8 cellular contexts compared by ENCODE assay signal in genomic region chr17:50866950-50867855, GRCh38. TPM values are rescaled to one million over a fixed set of nuclear protein-coding genes. Genes with fewer than 3 reads are reported as not detected.
DNase-seq lines count a peak whose midpoint lies in the region; ATAC-seq and TF ChIP-seq lines count a peak whose summit lies in the region.

No MANE protein-coding gene starts in this region.

- H3K27ac ChIP-seq in hepatocyte (peak overlapping the region; percentile 99), rectal smooth muscle tissue (ENCODE audit: low read depth, low read length) (peak overlapping the region; percentile 98), aorta (ENCODE audit: low read depth in 1 of 2, low read length in 2 of 2) (peak overlapping the region; percentile 94 to 98)

- peak overlapping the region; percentile 96 for H3K9ac ChIP-seq in rectal smooth muscle tissue (ENCODE audit: low read length)

- no peak for TF ChIP-seq CTCF in hepatocyte (IDR thresholded peaks at IDR 0.05; ENCODE audit: poor library complexity)

- intact Hi-C loops in aorta (cut with DNase I): loop anchor here in 1 of 2 donors (1.0 to 5.0 kb wide), 3 partner anchors 35 to 84 kb away; no protein-coding TSS in a partner anchor

- peaks cover 55% of the 10 kb centered on the region for H3K79me2 ChIP-seq in hepatocyte

- H2AFZ ChIP-seq in hepatocyte: peak overlapping the region; percentile 5

- H3K9me3 ChIP-seq in hepatocyte (ENCODE audit: low read depth) (no peaks in the 10 kb centered on the region), aorta (ENCODE audit: control insufficient read depth, low read length) (no peaks in the 10 kb centered on the region)

- H3K4me1 ChIP-seq in hepatocyte (ENCODE audit: insufficient read depth): peaks cover 23% of the 10 kb centered on the region
- peaks cover 11% of the 10 kb centered on the region for H3K4me1 ChIP-seq in rectal smooth muscle tissue (ENCODE audit: control insufficient read depth, insufficient read depth, low read length)
- no peaks in the 10 kb centered on the region for H3K4me1 ChIP-seq in aorta (ENCODE audit: control insufficient read depth in 1 of 2, insufficient read depth in 2 of 2, low read length in 2 of 2)

- peak; percentile 26 for ATAC-seq in GM18505 (IDR thresholded peaks at IDR 0.05; ENCODE audit: unreplicated experiment)
- peak; percentile 32 for ATAC-seq in HG03025 (IDR thresholded peaks at IDR 0.05; ENCODE audit: low FRiP score, unreplicated experiment)
- ATAC-seq in aorta (ENCODE audit: low FRiP score): peak; percentile 88

- H3K27me3 ChIP-seq in hepatocyte (no peaks in the 10 kb centered on the region), rectal smooth muscle tissue (ENCODE audit: control insufficient read depth, insufficient read depth, low read length) (no peaks in the 10 kb centered on the region), aorta (ENCODE audit: control insufficient read depth in 1 of 2, insufficient read depth in 2 of 2, low read length in 1 of 2) (peaks cover 0 to 2% of the 10 kb centered on the region in 2 donors)

- peak overlapping the region; percentile 50 for H3K4me3 ChIP-seq in hepatocyte
- peak overlapping the region; percentile 82 for H3K4me3 ChIP-seq in rectal smooth muscle tissue (ENCODE audit: low read length)
- H3K4me3 ChIP-seq in aorta (ENCODE audit: low read length in 2 of 2): peak overlapping the region; percentile 40 to 47

- DNase-seq in NCI-H2081 (lab: John Stamatoyannopoulos, UW): peak; percentile 98 to 99
- peak; percentile 85 for DNase-seq in T1000 (lab: John Stamatoyannopoulos, UW)
- peak; percentile 97 for DNase-seq in astrocyte of the hippocampus (ENCODE audit: low read depth, low spot score)
- DNase-seq in hepatocyte (ENCODE audit: low spot score): peak; percentile 97
- DNase-seq in aorta: peak; percentile 97

- H3K36me3 ChIP-seq in hepatocyte (replicated peaks; ENCODE audit: insufficient read depth, low read depth) (peaks cover 3% of the 10 kb centered on the region), rectal smooth muscle tissue (ENCODE audit: control insufficient read depth, insufficient read depth, low read length) (peaks cover 5% of the 10 kb centered on the region), aorta (ENCODE audit: control insufficient read depth in 1 of 2, insufficient read depth in 2 of 2, low read length in 1 of 2) (peaks cover 0 to 2% of the 10 kb centered on the region in 2 donors)

- H4K20me1 ChIP-seq in hepatocyte (ENCODE audit: insufficient read depth, poor library complexity, severe bottlenecking): peaks cover 30% of the 10 kb centered on the region

- under 1% methylated on average over 51 of the region's 55 CpGs for WGBS in hepatocyte (ENCODE audit: low lambda C conversion rate, missing lambda C conversion rate)
- whole genome bisulfite sequencing in aorta, 2 donors: 0% methylated on average over 55 of the region's 55 CpGs

- H3K9me2 ChIP-seq in hepatocyte (replicated peaks; ENCODE audit: insufficient read depth): no peaks in the 10 kb centered on the region

- H3K4me2 ChIP-seq in hepatocyte: peak overlapping the region; percentile 85

- TF ChIP-seq POLR2A in GM18505 (IDR thresholded peaks at IDR 0.05; ENCODE audit: borderline replicate concordance, extremely low read depth, insufficient read depth, insufficient read length): peak; percentile 66

RNA-seq across cellular contexts. Expression of gene TOB1, which starts 1.0 kb away (rescaled TPM):
- 52.1 and 53.6 TPM in 2 replicates for total RNA-seq in hepatocyte
- 41.1 and 43.2 TPM in 2 replicates for polyA plus RNA-seq in hepatocyte
- 10 to 100 TPM; 42.0 to 55.2 TPM for total RNA-seq in aorta
- polyA plus RNA-seq in aorta: 10 to 100 TPM; 24.0 to 39.8 TPM

RNA-seq across cellular contexts. Expression of gene WFIKKN2, which starts 31.8 kb away (rescaled TPM):
- total RNA-seq in hepatocyte (0.36 and 0.50 TPM in 2 replicates), aorta (under 1 TPM in 1 of 2 donors, not detected in 1; 0.48 TPM)
- polyA plus RNA-seq in hepatocyte (0.68 TPM in 1 of 2 replicates, not detected in the other), aorta (not detected)

Comparison
In these comparisons a context has a peak if more than half of its experiments do, and no peak if none do; other contexts are left out.
1. Peak in every context shown above with its lines: DNase-seq, ATAC-seq, H3K4me3 ChIP-seq and H3K27ac ChIP-seq.
2. ATAC-seq: peak in every context shown above with its lines; median percentile 88 in aorta; 32 in HG03025; 26 in GM18505.